In genomic region chr17:66667491-66668030, GRCh38 we compare ENCODE assay signal across 12 cellular contexts.
DNase-seq lines count a peak whose midpoint lies in the region; ATAC-seq and TF ChIP-seq lines count a peak whose summit lies in the region.
"Had no signal": no experiment of that assay in that cellular context is flagged by ENCODE, and none has a peak within 500 bp of the region (broad histone marks: within the 10 kb centered on the region; RNA-seq: fewer than 3 reads in every experiment).

No MANE protein-coding gene starts in this region.

- no peak for TF ChIP-seq POLR2A in body of pancreas (IDR thresholded peaks at IDR 0.05)

- CTCF ChIA-PET in activated naive CD4-positive, alpha-beta T cell treated with anti-CD3 and anti-CD28 coated beads, Interleukin-2, amount 10 ng/mL, durations not matched to agents 7 days and 5 days (lab: Charles Lee) = interaction anchor here (0.8 kb wide), 1 partner anchor 16 kb away, joined by 4 read pairs; no protein-coding TSS in a partner anchor

- no peaks in the 10 kb centered on the region for H3K9me3 ChIP-seq in body of pancreas
- H3K9me3 ChIP-seq: SJSA1 had no signal

- H3K4me1 ChIP-seq in body of pancreas = no peaks in the 10 kb centered on the region
- H3K4me1 ChIP-seq: SJSA1 had no signal

- H3K36me3 Mint-ChIP-seq in activated naive CD4-positive, alpha-beta T cell treated with anti-CD3 and anti-CD28 coated beads, Interleukin-2, amount 10 ng/mL, durations not matched to agents 7 days and 5 days = peaks cover 42% of the 10 kb centered on the region
- peaks cover 2% of the 10 kb centered on the region for H3K36me3 Mint-ChIP-seq in progenitor cell of endocrine pancreas (ENCODE audit: insufficient read depth)

- no peaks in the 10 kb centered on the region for H3K36me3 ChIP-seq in body of pancreas (replicated peaks in 1 of 2; ENCODE audit: insufficient read depth in 1 of 2, low read depth in 2 of 2)

- peak; percentile 38 for DNase-seq in activated CD4-positive, alpha-beta T cell treated with anti-CD3 and anti-CD28 coated beads for 1 hour
- peak; percentile 70 for DNase-seq in activated naive CD4-positive, alpha-beta T cell treated with anti-CD3 and anti-CD28 coated beads, Interleukin-2, amount 10 ng/mL, durations not matched to agents 7 days and 5 days
- DNase-seq in stimulated activated CD8-positive, alpha-beta memory T cell treated with anti-CD3 and anti-CD28 coated beads, Interleukin-12 subunit alpha, Interleukin-12 subunit beta, amount 100 ng/mL, for 24 hours (ENCODE audit: extremely low read depth) = peak; percentile 51
- DNase-seq in body of pancreas = no peak
- DNase-seq in progenitor cell of endocrine pancreas (ENCODE audit: low spot score, unreplicated experiment) = no peak
- DNase-seq: NCI-H2081, nephron progenitor cell, substantia nigra had no signal

- H3K27ac Mint-ChIP-seq in activated naive CD4-positive, alpha-beta T cell treated with anti-CD3 and anti-CD28 coated beads, Interleukin-2, amount 10 ng/mL, durations not matched to agents 7 days and 5 days = no peak overlapping the region
- H3K27ac Mint-ChIP-seq in progenitor cell of endocrine pancreas = no peak overlapping the region
- H3K27ac Mint-ChIP-seq: nephron progenitor cell had no signal

- H3K4me3 ChIP-seq in body of pancreas = no peak overlapping the region
- H3K4me3 ChIP-seq: SJSA1 had no signal

- intact Hi-C loops in body of pancreas (cut with DNase I) = no loop called here

- H3K4me3 Mint-ChIP-seq in activated naive CD4-positive, alpha-beta T cell treated with anti-CD3 and anti-CD28 coated beads, Interleukin-2, amount 10 ng/mL, durations not matched to agents 7 days and 5 days = no peak overlapping the region
- no peak overlapping the region for H3K4me3 Mint-ChIP-seq in progenitor cell of endocrine pancreas (ENCODE audit: low read depth)
- H3K4me3 Mint-ChIP-seq: nephron progenitor cell had no signal

- no peaks in the 10 kb centered on the region for H3K27me3 ChIP-seq in body of pancreas
- H3K27me3 ChIP-seq: SJSA1 had no signal

- H3K9me3 Mint-ChIP-seq in activated naive CD4-positive, alpha-beta T cell treated with anti-CD3 and anti-CD28 coated beads, Interleukin-2, amount 10 ng/mL, durations not matched to agents 7 days and 5 days = peaks cover 1% of the 10 kb centered on the region
- H3K9me3 Mint-ChIP-seq in progenitor cell of endocrine pancreas (ENCODE audit: low read depth) = peaks cover 7% of the 10 kb centered on the region

- no peak for TF ChIP-seq CTCF in body of pancreas (IDR thresholded peaks at IDR 0.05)
- TF ChIP-seq CTCF in progenitor cell of endocrine pancreas (IDR thresholded peaks at IDR 0.05; ENCODE audit: unreplicated experiment) = no peak

- no peaks in the 10 kb centered on the region for H3K27me3 Mint-ChIP-seq in activated naive CD4-positive, alpha-beta T cell treated with anti-CD3 and anti-CD28 coated beads, Interleukin-2, amount 10 ng/mL, durations not matched to agents 7 days and 5 days
- H3K27me3 Mint-ChIP-seq in progenitor cell of endocrine pancreas = no peaks in the 10 kb centered on the region

- H3K27ac ChIP-seq in body of pancreas = no peak overlapping the region
- H3K27ac ChIP-seq: SJSA1 had no signal

- peaks cover 48% of the 10 kb centered on the region for H3K4me1 Mint-ChIP-seq in activated naive CD4-positive, alpha-beta T cell treated with anti-CD3 and anti-CD28 coated beads, Interleukin-2, amount 10 ng/mL, durations not matched to agents 7 days and 5 days
- H3K4me1 Mint-ChIP-seq in progenitor cell of endocrine pancreas (ENCODE audit: low read depth) = no peaks in the 10 kb centered on the region

- 83 to 97% methylated on average over 4 of the region's 4 CpGs for WGBS in body of pancreas, 2 donors

- ATAC-seq in GM19328 (IDR thresholded peaks at IDR 0.05; ENCODE audit: unreplicated experiment) (peak; percentile 57), body of pancreas (no peak), HG02970 (IDR thresholded peaks at IDR 0.05; ENCODE audit: low FRiP score, unreplicated experiment) (no peak), GM21717 (IDR thresholded peaks at IDR 0.05; ENCODE audit: unreplicated experiment) (no peak)

Comparison
In these comparisons a context has a peak if more than half of its experiments do, and no peak if none do; other contexts are left out.
1. DNase-seq: peak in activated CD4-positive, alpha-beta T cell treated with anti-CD3 and anti-CD28 coated beads for 1 hour (single experiment), activated naive CD4-positive, alpha-beta T cell treated with anti-CD3 and anti-CD28 coated beads, Interleukin-2, amount 10 ng/mL, durations not matched to agents 7 days and 5 days (single experiment) and stimulated activated CD8-positive, alpha-beta memory T cell treated with anti-CD3 and anti-CD28 coated beads, Interleukin-12 subunit alpha, Interleukin-12 subunit beta, amount 100 ng/mL, for 24 hours (single experiment); none in body of pancreas (0 of 4) and progenitor cell of endocrine pancreas (single experiment).